8 cellular contexts compared by ENCODE assay signal in genomic region chr17:82876602-82877391, GRCh38. TPM values are rescaled to one million over a fixed set of nuclear protein-coding genes. Genes with fewer than 3 reads are reported as not detected.
A peak's percentile ranks its signal among the peaks of the same experiment; 100 is the strongest.
DNase-seq lines count a peak whose midpoint lies in the region; ATAC-seq, FAIRE-seq and TF ChIP-seq lines count a peak whose summit lies in the region.

No MANE protein-coding gene starts in this region.

- no peak for FAIRE-seq in H54 (lab: Jason Lieb, UNC)

- ATAC-seq in heart right ventricle (peak; percentile 89 to 96 (median 95)), HG02798 (IDR thresholded peaks at IDR 0.05; ENCODE audit: poor library complexity, unreplicated experiment) (no peak)

- H3K4me3 ChIP-seq in AG09309 (ENCODE audit: control insufficient read depth, low read depth, low read length) (no peak overlapping the region), heart right ventricle (no peak overlapping the region)

- WGBS in heart right ventricle, 2 donors, result 29 to 30% methylated on average over 15 of the region's 15 CpGs

- TF ChIP-seq CTCF in AG09309 (IDR thresholded peaks at IDR 0.05; ENCODE audit: control insufficient read depth, insufficient read depth, low read depth, low read length, missing control alignments) (peak; percentile 71), heart right ventricle (IDR thresholded peaks at IDR 0.05) (peak; percentile 13 to 75 (median 54))

- no peaks in the 10 kb centered on the region for H3K27me3 ChIP-seq in heart right ventricle

- TF ChIP-seq POLR2A in H54 (IDR thresholded peaks at IDR 0.05; ENCODE audit: low read depth, low read length), result no peak

- peak; percentile 58 for DNase-seq in AG09309 (ENCODE audit: low read depth)
- DNase-seq in HuH-7 (ENCODE audit: low spot score), result peak; percentile 86
- peak in 53 of 58 donors; percentile 13 to 84 (median 62) for DNase-seq in anterior cingulate cortex (lab: John Stamatoyannopoulos, UW)
- peak; percentile 77 to 82 for DNase-seq in heart right ventricle
- peak; percentile 26 for DNase-seq in pulmonary artery endothelial cell (ENCODE audit: low read depth, low spot score)
- DNase-seq in H54 (ENCODE audit: insufficient read length, low spot score), result no peak
- no peak for DNase-seq in LoVo (ENCODE audit: low spot score)

- peak overlapping the region; percentile 21 to 77 (median 62) for H3K27ac ChIP-seq in heart right ventricle

- H3K9me3 ChIP-seq in heart right ventricle, result no peaks in the 10 kb centered on the region

- peaks cover 14 to 79% (median 44%) of the 10 kb centered on the region in 9 donors for H3K4me1 ChIP-seq in heart right ventricle

- intact Hi-C loops in heart right ventricle (cut with DNase I), result loop anchor here in 2 of 10 donors (2.0 to 5.0 kb wide), 2 partner anchors 26 to 36 kb away; no protein-coding TSS in a partner anchor

- H3K36me3 ChIP-seq in heart right ventricle, result peaks cover 0 to 37% (median 0%) of the 10 kb centered on the region in 9 donors

RNA-seq across cellular contexts. Expression of gene ZNF750, which starts 37.0 kb away (rescaled TPM):
- under 1 TPM in 3 of 10 donors, not detected in 7; 0.11 to 0.20 (median 0.15) TPM for total RNA-seq in heart right ventricle
- polyA plus RNA-seq in heart right ventricle, result under 1 TPM; 0.14 to 0.15 TPM
- under 0.01 and 0.07 TPM in 2 replicates for total RNA-seq in pulmonary artery endothelial cell

Comparison
In these comparisons a context has a peak if more than half of its experiments do, and no peak if none do; other contexts are left out.
1. DNase-seq: peak in AG09309 (single experiment), HuH-7 (single experiment), anterior cingulate cortex (53 of 58), heart right ventricle (2 of 2) and pulmonary artery endothelial cell (single experiment); none in H54 (single experiment) and LoVo (single experiment).